In genomic region chr14:103395245-103395644, GRCh38 we compare ENCODE assay signal across 10 cellular contexts. TPM values are rescaled to one million over a fixed set of nuclear protein-coding genes. Genes with fewer than 3 reads are reported as not detected.
DNase-seq lines count a peak whose midpoint lies in the region; ATAC-seq and TF ChIP-seq lines count a peak whose summit lies in the region.
"Had no signal": no experiment of that assay in that cellular context is flagged by ENCODE, and none has a peak within 500 bp of the region (broad histone marks: within the 10 kb centered on the region; RNA-seq: fewer than 3 reads in every experiment).

No MANE protein-coding gene starts in this region.

- H3K4ac ChIP-seq in IMR-90 (ENCODE audit: low read depth, low read length) = no peak overlapping the region

- no peak overlapping the region for H2BK5ac ChIP-seq in IMR-90 (ENCODE audit: low read depth, low read length, poor library complexity, severe bottlenecking)

- no peak overlapping the region for H2AFZ ChIP-seq in IMR-90 (replicated peaks; ENCODE audit: low read length, poor library complexity)

- H3K4me3 ChIP-seq in IMR-90 (ENCODE audit: insufficient read depth, low read depth, low read length) = no peak overlapping the region
- no peak overlapping the region for H3K4me3 ChIP-seq in psoas muscle

- H3K27ac ChIP-seq in IMR-90 (ENCODE audit: insufficient read depth, low read length) (no peak overlapping the region), psoas muscle (peak overlapping the region; percentile 75)

- H2BK120ac ChIP-seq in IMR-90 (ENCODE audit: low read depth, low read length) = no peak overlapping the region

- no peak overlapping the region for H2BK20ac ChIP-seq in IMR-90 (ENCODE audit: low read depth, low read length)

- H2BK15ac ChIP-seq in IMR-90 (ENCODE audit: low read depth, low read length) = no peak overlapping the region

- H3K27ac Mint-ChIP-seq in activated CD4-positive, alpha-beta T cell treated with anti-CD3 and anti-CD28 coated beads for 36 hours = peak overlapping the region; percentile 63
- H3K27ac Mint-ChIP-seq in chondrocyte (ENCODE audit: unreplicated experiment) = peak overlapping the region; percentile 74

- peaks cover 0 to 52% of the 10 kb centered on the region in 2 experiments; a peak in 2 of 4 replicates for H3K79me1 ChIP-seq in IMR-90 (ENCODE audit: low read depth in 1 of 2, low read length in 2 of 2)

- H2AK5ac ChIP-seq in IMR-90 (ENCODE audit: low read depth, low read length) = no peak overlapping the region

- in situ Hi-C loops in IMR-90 (cut with MboI; ENCODE audit: low sequenced_read_pairs) = no loop called here

- H3K36me3 Mint-ChIP-seq in activated CD4-positive, alpha-beta T cell treated with anti-CD3 and anti-CD28 coated beads for 36 hours (ENCODE audit: low read depth) = peaks cover 5% of the 10 kb centered on the region
- H3K36me3 Mint-ChIP-seq in chondrocyte (ENCODE audit: low read depth) = no peaks in the 10 kb centered on the region

- peaks cover 20% of the 10 kb centered on the region for H3K4me1 ChIP-seq in IMR-90 (ENCODE audit: control insufficient read depth, insufficient read depth, low read length)
- H3K4me1 ChIP-seq in psoas muscle = peaks cover 79% of the 10 kb centered on the region

- POLR2A ChIA-PET in activated CD4-positive, alpha-beta T cell treated with anti-CD3 and anti-CD28 coated beads for 36 hours (lab: Charles Lee) = no interaction called here
- POLR2A ChIA-PET in IMR-90 (lab: Charles Lee; ENCODE audit: unreplicated experiment) = no interaction called here

- no peak for DNase-seq in activated CD4-positive, alpha-beta T cell treated with anti-CD3 and anti-CD28 coated beads for 36 hours
- no peak for DNase-seq in activated CD4-positive, alpha-beta T cell treated with anti-CD3 and anti-CD28 coated beads for 1 hour
- DNase-seq in IMR-90 = peak; percentile 32
- no peak for DNase-seq in chondrocyte (ENCODE audit: low spot score)
- no peak for DNase-seq in psoas muscle
- DNase-seq in DMS 273 (lab: John Stamatoyannopoulos, UW; ENCODE audit: unreplicated experiment) = no peak
- no peak for DNase-seq in SIG-M5 treated with dmso at 0.1 percent for 504 hours (lab: John Stamatoyannopoulos, UW; ENCODE audit: unreplicated experiment)
- no peak for DNase-seq in AG08396 (ENCODE audit: low spot score)
- DNase-seq: 8988T; activated CD8-positive, alpha-beta memory T cell treated with anti-CD3 and anti-CD28 coated beads, Interleukin-2, amount 50 U/mL, for 48 hours had no signal

- no peak for TF ChIP-seq RAD21 in IMR-90 (IDR thresholded peaks at IDR 0.05; ENCODE audit: low read length)

- H3K36me3 ChIP-seq in IMR-90 (ENCODE audit: control insufficient read depth, insufficient read depth, low read length) (no peaks in the 10 kb centered on the region), psoas muscle (ENCODE audit: insufficient read depth in 1 of 2, low read depth in 1 of 2) (no peaks in the 10 kb centered on the region)

- peaks cover 18% of the 10 kb centered on the region for H3K9me1 ChIP-seq in IMR-90 (ENCODE audit: insufficient read depth, low read length)

- peak; percentile 69 for ATAC-seq in activated CD4-positive, alpha-beta T cell treated with anti-CD3 and anti-CD28 coated beads for 36 hours
- ATAC-seq in IMR-90 (ENCODE audit: low read depth) (no peak), psoas muscle (no peak)

- no peak overlapping the region for H4K5ac ChIP-seq in IMR-90 (ENCODE audit: low read depth, low read length)

- CTCF ChIA-PET in activated CD4-positive, alpha-beta T cell treated with anti-CD3 and anti-CD28 coated beads for 36 hours (lab: Charles Lee) = no interaction called here
- CTCF ChIA-PET in IMR-90 (lab: Yijun Ruan, JAX) = no interaction called here

- no peak overlapping the region for H2AK9ac ChIP-seq in IMR-90 (replicated peaks; ENCODE audit: low read depth, low read length, poor library complexity)

- no peaks in the 10 kb centered on the region for H3K27me3 ChIP-seq in IMR-90 (ENCODE audit: control insufficient read depth, insufficient read depth, low read length)
- no peaks in the 10 kb centered on the region for H3K27me3 ChIP-seq in psoas muscle (ENCODE audit: insufficient read depth in 3 of 3, low read length in 2 of 3)

- no peak overlapping the region for H4K91ac ChIP-seq in IMR-90 (ENCODE audit: insufficient read depth, low read depth, low read length)

- H3K4me3 Mint-ChIP-seq in activated CD4-positive, alpha-beta T cell treated with anti-CD3 and anti-CD28 coated beads for 36 hours = peak overlapping the region; percentile 3
- no peak overlapping the region for H3K4me3 Mint-ChIP-seq in chondrocyte (ENCODE audit: unreplicated experiment)

- no peak overlapping the region; the same call in 1 of the 2 replicates for H3K14ac ChIP-seq in IMR-90 (replicated peaks; ENCODE audit: low read depth, low read length)

- dilution Hi-C loops in IMR-90 (cut with HindIII; ENCODE audit: low sequenced_read_pairs, unreplicated experiment) = no loop called here

- intact Hi-C loops in activated CD4-positive, alpha-beta T cell treated with anti-CD3 and anti-CD28 coated beads for 36 hours (cut with DNase I, micrococcal nuclease) = loop anchor here in 1 of 2 experiments (2.0 kb wide), 1 partner anchor 32 kb away; no protein-coding TSS in a partner anchor
- intact Hi-C loops in IMR-90 (cut with micrococcal nuclease) = no loop called here
- intact Hi-C loops in psoas muscle (cut with DNase I) = loop anchor here in 1 of 2 donors (5.0 kb wide), 1 partner anchor 97 kb away; no protein-coding TSS in a partner anchor

- H4K8ac ChIP-seq in IMR-90 (ENCODE audit: low read depth in 2 of 2, low read length in 2 of 2) = no peak overlapping the region

- no peak overlapping the region for H3K9ac ChIP-seq in IMR-90 (ENCODE audit: low read depth, low read length)

- peaks cover 73% of the 10 kb centered on the region for H3K4me1 Mint-ChIP-seq in activated CD4-positive, alpha-beta T cell treated with anti-CD3 and anti-CD28 coated beads for 36 hours
- peaks cover 61% of the 10 kb centered on the region for H3K4me1 Mint-ChIP-seq in chondrocyte (ENCODE audit: low read depth)

- no peak overlapping the region for H3K56ac ChIP-seq in IMR-90 (ENCODE audit: extremely low read depth, insufficient read depth, low read length)

- peaks cover 98% of the 10 kb centered on the region for H4K20me1 ChIP-seq in IMR-90 (ENCODE audit: insufficient read depth, low read length)

- no CpG with 5 or more reads among the region's 2 CpGs for whole genome bisulfite sequencing in IMR-90 (ENCODE audit: extremely low coverage in 2 of 2, insufficient read length in 1 of 2), 2 experiments
- WGBS in psoas muscle, 3 donors = 44 to 74% (median 44%) methylated on average over 2 of the region's 2 CpGs

- H3K18ac ChIP-seq in IMR-90 (ENCODE audit: low read depth, low read length) = no peak overlapping the region

- no peaks in the 10 kb centered on the region for H3K27me3 Mint-ChIP-seq in activated CD4-positive, alpha-beta T cell treated with anti-CD3 and anti-CD28 coated beads for 36 hours
- H3K27me3 Mint-ChIP-seq in chondrocyte (ENCODE audit: low read depth) = no peaks in the 10 kb centered on the region

- no peaks in the 10 kb centered on the region for H3K9me3 ChIP-seq in IMR-90 (ENCODE audit: control insufficient read depth, insufficient read depth, low read length)
- no peaks in the 10 kb centered on the region for H3K9me3 ChIP-seq in psoas muscle

- no TSS peak for BruUV-seq in IMR-90 (replicated peaks; lab: Mats Ljungman, UMichigan)

- H3K4me2 ChIP-seq in IMR-90 (ENCODE audit: low read depth, low read length) = peak overlapping the region; percentile 30; the same call in 1 of the 2 replicates

- H3K9me3 Mint-ChIP-seq in activated CD4-positive, alpha-beta T cell treated with anti-CD3 and anti-CD28 coated beads for 36 hours (ENCODE audit: low read depth) = no peaks in the 10 kb centered on the region
- no peaks in the 10 kb centered on the region for H3K9me3 Mint-ChIP-seq in chondrocyte (ENCODE audit: low read depth)

- H3K23ac ChIP-seq in IMR-90 (ENCODE audit: low read depth, low read length) = no peak overlapping the region

- TF ChIP-seq POLR2A in IMR-90 (IDR thresholded peaks at IDR 0.05; ENCODE audit: low read depth, low read length) = no peak

- TF ChIP-seq CTCF in IMR-90 (conservative IDR thresholded peaks at IDR 0.05; ENCODE audit: low read depth, low read length) (no peak), chondrocyte (IDR thresholded peaks at IDR 0.05) (no peak), psoas muscle (IDR thresholded peaks at IDR 0.05) (no peak)

TF ChIP-seq in IMR-90, 13 proteins besides CTCF, POLR2A, EP300 and RAD21 (continues in another document):
- TF ChIP-seq ELK1 (IDR thresholded peaks at IDR 0.05; ENCODE audit: borderline replicate concordance, low read depth, low read length) (no peak), RFX5 (IDR thresholded peaks at IDR 0.05; ENCODE audit: low read depth, low read length) (no peak), USF2 (IDR thresholded peaks at IDR 0.05; ENCODE audit: low read depth, low read length) (no peak), SMC3 (IDR thresholded peaks at IDR 0.05; ENCODE audit: low read depth, low read length) (no peak), BHLHE40 (IDR thresholded peaks at IDR 0.05; ENCODE audit: low read depth, low read length) (no peak), CHD1 (IDR thresholded peaks at IDR 0.05; ENCODE audit: low read depth, low read length) (no peak), CEBPB (IDR thresholded peaks at IDR 0.05; ENCODE audit: low read depth, low read length) (no peak)

RNA-seq across cellular contexts. Expression of gene MARK3, which starts 10.0 kb away (rescaled TPM):
- total RNA-seq in activated CD4-positive, alpha-beta T cell treated with anti-CD3 and anti-CD28 coated beads for 36 hours = 10 to 100 TPM; 57.3 to 64.9 TPM
- total RNA-seq in IMR-90 (2012; rRNA removed) (80.5 and 88.0 TPM in 2 replicates), chondrocyte (65.1 to 73.7 TPM (median 70.8 TPM) in 3 replicates), psoas muscle (10 to 100 TPM; 56.0 to 75.9 (median 66.7) TPM)
- polyA plus RNA-seq in IMR-90 (2012; rRNA removed) (72.8 and 78.5 TPM in 2 replicates), psoas muscle (10 to 100 TPM; 46.1 to 89.2 (median 53.5) TPM)
- polyA plus RNA-seq in IMR-90 (2012; cell fraction: cytosol; rRNA removed) = 34.2 and 35.5 TPM in 2 replicates
- 156 and 427 TPM in 2 replicates for polyA plus RNA-seq in IMR-90 (2012; cell fraction: nucleus; rRNA removed; ENCODE audit: low replicate concordance)
